ENCODE assay signal across 1 cellular context in the genomic region with DNA sequence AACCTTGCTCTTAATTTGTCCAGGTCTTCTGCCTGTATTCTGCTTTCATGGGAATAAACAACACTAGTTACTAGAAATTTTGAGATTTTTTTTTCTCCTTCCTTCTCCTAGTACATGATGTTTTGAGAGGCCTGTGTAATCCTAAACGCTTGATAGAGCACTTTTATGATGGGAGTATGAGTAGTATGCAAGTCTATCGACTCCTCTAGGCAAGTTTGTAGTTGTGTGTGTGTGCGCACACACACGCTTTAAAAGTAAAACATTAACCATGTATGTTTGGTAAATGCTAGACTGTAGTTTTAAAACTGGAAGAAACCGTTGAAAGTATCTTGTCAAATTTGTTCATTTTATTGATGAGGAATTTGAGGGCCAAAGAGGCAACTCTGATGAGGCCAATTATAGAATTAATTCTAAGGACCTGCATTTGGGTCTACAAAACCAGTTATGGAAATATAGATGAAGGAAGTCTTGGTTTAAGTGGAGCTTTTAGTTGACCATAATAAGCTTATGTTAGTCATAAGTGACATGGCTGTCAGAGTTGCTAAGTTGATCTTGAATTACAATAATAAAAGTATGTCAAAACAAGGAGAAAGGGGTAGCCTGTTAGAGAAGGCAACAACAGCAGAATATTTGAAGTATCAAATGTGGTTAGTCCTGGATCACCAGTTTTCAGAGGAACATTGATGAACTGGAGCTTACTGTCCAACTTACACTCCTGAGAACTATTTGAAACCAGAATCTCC.
TF ChIP-seq lines count a peak whose summit lies in the region.

No MANE protein-coding gene starts in this region.

TF ChIP-seq in HepG2, 621 proteins besides CTCF, POLR2A, EP300 and RAD21 (continued from another document):
- TF ChIP-seq, protein P1, sequence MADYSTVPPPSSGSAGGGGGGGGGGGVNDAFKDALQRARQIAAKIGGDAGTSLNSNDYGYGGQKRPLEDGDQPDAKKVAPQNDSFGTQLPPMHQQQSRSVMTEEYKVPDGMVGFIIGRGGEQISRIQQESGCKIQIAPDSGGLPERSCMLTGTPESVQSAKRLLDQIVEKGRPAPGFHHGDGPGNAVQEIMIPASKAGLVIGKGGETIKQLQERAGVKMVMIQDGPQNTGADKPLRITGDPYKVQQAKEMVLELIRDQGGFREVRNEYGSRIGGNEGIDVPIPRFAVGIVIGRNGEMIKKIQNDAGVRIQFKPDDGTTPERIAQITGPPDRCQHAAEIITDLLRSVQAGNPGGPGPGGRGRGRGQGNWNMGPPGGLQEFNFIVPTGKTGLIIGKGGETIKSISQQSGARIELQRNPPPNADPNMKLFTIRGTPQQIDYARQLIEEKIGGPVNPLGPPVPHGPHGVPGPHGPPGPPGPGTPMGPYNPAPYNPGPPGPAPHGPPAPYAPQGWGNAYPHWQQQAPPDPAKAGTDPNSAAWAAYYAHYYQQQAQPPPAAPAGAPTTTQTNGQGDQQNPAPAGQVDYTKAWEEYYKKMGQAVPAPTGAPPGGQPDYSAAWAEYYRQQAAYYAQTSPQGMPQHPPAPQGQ (CRISPR knock-in tag; IDR thresholded peaks at IDR 0.05; ENCODE audit: borderline replicate concordance), result no peak
- TF ChIP-seq KMT2A (CRISPR knock-in tag; IDR thresholded peaks at IDR 0.05), result no peak
- TF ChIP-seq, protein P2, sequence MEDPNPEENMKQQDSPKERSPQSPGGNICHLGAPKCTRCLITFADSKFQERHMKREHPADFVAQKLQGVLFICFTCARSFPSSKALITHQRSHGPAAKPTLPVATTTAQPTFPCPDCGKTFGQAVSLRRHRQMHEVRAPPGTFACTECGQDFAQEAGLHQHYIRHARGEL (CRISPR knock-in tag; IDR thresholded peaks at IDR 0.05), result no peak
- TF ChIP-seq, protein P3, sequence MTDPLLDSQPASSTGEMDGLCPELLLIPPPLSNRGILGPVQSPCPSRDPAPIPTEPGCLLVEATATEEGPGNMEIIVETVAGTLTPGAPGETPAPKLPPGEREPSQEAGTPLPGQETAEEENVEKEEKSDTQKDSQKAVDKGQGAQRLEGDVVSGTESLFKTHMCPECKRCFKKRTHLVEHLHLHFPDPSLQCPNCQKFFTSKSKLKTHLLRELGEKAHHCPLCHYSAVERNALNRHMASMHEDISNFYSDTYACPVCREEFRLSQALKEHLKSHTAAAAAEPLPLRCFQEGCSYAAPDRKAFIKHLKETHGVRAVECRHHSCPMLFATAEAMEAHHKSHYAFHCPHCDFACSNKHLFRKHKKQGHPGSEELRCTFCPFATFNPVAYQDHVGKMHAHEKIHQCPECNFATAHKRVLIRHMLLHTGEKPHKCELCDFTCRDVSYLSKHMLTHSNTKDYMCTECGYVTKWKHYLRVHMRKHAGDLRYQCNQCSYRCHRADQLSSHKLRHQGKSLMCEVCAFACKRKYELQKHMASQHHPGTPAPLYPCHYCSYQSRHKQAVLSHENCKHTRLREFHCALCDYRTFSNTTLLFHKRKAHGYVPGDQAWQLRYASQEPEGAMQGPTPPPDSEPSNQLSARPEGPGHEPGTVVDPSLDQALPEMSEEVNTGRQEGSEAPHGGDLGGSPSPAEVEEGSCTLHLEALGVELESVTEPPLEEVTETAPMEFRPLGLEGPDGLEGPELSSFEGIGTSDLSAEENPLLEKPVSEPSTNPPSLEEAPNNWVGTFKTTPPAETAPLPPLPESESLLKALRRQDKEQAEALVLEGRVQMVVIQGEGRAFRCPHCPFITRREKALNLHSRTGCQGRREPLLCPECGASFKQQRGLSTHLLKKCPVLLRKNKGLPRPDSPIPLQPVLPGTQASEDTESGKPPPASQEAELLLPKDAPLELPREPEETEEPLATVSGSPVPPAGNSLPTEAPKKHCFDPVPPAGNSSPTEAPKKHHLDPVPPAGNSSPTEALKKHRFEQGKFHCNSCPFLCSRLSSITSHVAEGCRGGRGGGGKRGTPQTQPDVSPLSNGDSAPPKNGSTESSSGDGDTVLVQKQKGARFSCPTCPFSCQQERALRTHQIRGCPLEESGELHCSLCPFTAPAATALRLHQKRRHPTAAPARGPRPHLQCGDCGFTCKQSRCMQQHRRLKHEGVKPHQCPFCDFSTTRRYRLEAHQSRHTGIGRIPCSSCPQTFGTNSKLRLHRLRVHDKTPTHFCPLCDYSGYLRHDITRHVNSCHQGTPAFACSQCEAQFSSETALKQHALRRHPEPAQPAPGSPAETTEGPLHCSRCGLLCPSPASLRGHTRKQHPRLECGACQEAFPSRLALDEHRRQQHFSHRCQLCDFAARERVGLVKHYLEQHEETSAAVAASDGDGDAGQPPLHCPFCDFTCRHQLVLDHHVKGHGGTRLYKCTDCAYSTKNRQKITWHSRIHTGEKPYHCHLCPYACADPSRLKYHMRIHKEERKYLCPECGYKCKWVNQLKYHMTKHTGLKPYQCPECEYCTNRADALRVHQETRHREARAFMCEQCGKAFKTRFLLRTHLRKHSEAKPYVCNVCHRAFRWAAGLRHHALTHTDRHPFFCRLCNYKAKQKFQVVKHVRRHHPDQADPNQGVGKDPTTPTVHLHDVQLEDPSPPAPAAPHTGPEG (CRISPR knock-in tag; IDR thresholded peaks at IDR 0.05), result no peak
- TF ChIP-seq EED (CRISPR knock-in tag; IDR thresholded peaks at IDR 0.05), result no peak
